In genomic region chr3:57809609-57809968, GRCh38 we compare ENCODE assay signal across 22 cellular contexts. TPM values are rescaled to one million over a fixed set of nuclear protein-coding genes. Genes with fewer than 3 reads are reported as not detected.
A peak's percentile ranks its signal among the peaks of the same experiment; 100 is the strongest.
DNase-seq lines count a peak whose midpoint lies in the region; ATAC-seq and TF ChIP-seq lines count a peak whose summit lies in the region.
"Had no signal": no experiment of that assay in that cellular context is flagged by ENCODE, and none has a peak within 500 bp of the region (broad histone marks: within the 10 kb centered on the region; RNA-seq: fewer than 3 reads in every experiment).

No MANE protein-coding gene starts in this region.

- no peak overlapping the region for H4K8ac ChIP-seq in neuronal stem cell (ENCODE audit: low read depth, low read length)

- H3K27me3 ChIP-seq in heart left ventricle (no peaks in the 10 kb centered on the region), right atrium auricular region (no peaks in the 10 kb centered on the region), neuronal stem cell (ENCODE audit: control insufficient read depth in 3 of 3, insufficient read depth in 3 of 3, low read depth in 1 of 3, low read length in 3 of 3) (no peaks in the 10 kb centered on the region)
- H3K27me3 ChIP-seq: BLaER1 treated with 17β-estradiol and CSF1 and Interleukin-3, amounts not matched to agents 10 nM and 100 nM had no signal

- intact Hi-C loops in heart left ventricle (cut with DNase I) (no loop called here), head of caudate nucleus (cut with DNase I) (no loop called here)

- H3K36me3 ChIP-seq in heart left ventricle (no peaks in the 10 kb centered on the region), right atrium auricular region (no peaks in the 10 kb centered on the region), neuronal stem cell (replicated peaks in 1 of 2; ENCODE audit: control insufficient read depth in 2 of 2, insufficient read depth in 2 of 2, low read length in 2 of 2) (no peaks in the 10 kb centered on the region)

- H3K9me3 ChIP-seq in heart left ventricle (peaks cover 0 to 14% (median 0%) of the 10 kb centered on the region in 12 donors), right atrium auricular region (peaks cover 0 to 3% of the 10 kb centered on the region in 2 donors), neuronal stem cell (replicated peaks in 1 of 2; ENCODE audit: control insufficient read depth in 2 of 2, insufficient read depth in 1 of 2, low read depth in 1 of 2, low read length in 2 of 2) (peaks cover 0 to 4% of the 10 kb centered on the region in 2 donors)
- H3K9me3 ChIP-seq: Caco-2 had no signal

- no peak overlapping the region for H2BK15ac ChIP-seq in neuronal stem cell (ENCODE audit: low read length)

- H2BK120ac ChIP-seq in neuronal stem cell (ENCODE audit: low read depth, low read length), result no peak overlapping the region

- peak overlapping the region; percentile 85 for H3K23ac ChIP-seq in neuronal stem cell (ENCODE audit: low read depth, low read length, poor library complexity)

- 78 to 89% (median 86%) methylated on average over 5 of the region's 5 CpGs for WGBS in heart left ventricle, 4 donors
- no CpG with 5 or more reads among the region's 5 CpGs for WGBS in neuronal stem cell (ENCODE audit: extremely low coverage in 2 of 2, insufficient read length in 2 of 2, insufficient replicate concordance in 1 of 2), 2 donors

- H3K4ac ChIP-seq in neuronal stem cell (ENCODE audit: low read length), result no peak overlapping the region

- H3K4me2 ChIP-seq in neuronal stem cell (ENCODE audit: insufficient read depth, low read length, poor library complexity, severe bottlenecking), result no peak overlapping the region
- H3K4me2 ChIP-seq: BLaER1 treated with 17β-estradiol and CSF1 and Interleukin-3, amounts not matched to agents 10 nM and 100 nM had no signal

- H2AK5ac ChIP-seq in neuronal stem cell (ENCODE audit: low read depth, low read length), result no peak overlapping the region

- no peak for DNase-seq in heart left ventricle
- DNase-seq in right atrium auricular region (ENCODE audit: low spot score), result no peak
- DNase-seq in RWPE1 (ENCODE audit: low spot score), result no peak
- DNase-seq in left lobe of liver (ENCODE audit: low spot score), result no peak
- DNase-seq in neuronal stem cell (ENCODE audit: low spot score), result no peak
- DNase-seq in head of caudate nucleus, result no peak
- no peak for DNase-seq in stimulated activated CD4-positive, alpha-beta T cell treated with anti-CD3 and anti-CD28 coated beads, Interleukin-4, amount 100 ng/mL, for 24 hours
- DNase-seq: 8988T; Caco-2; CD4-positive, alpha-beta memory T cell; DMS 273 treated with DMSO at 0.1 percent for 48 hours; DMS79 treated with DMSO at 0.1 percent for 48 hours; HCEC 1CT; Kasumi-1; NCI-H1694; NCI-H2081; NCI-H2171 treated with DMSO at 0.1 percent for 48 hours; NCI-H524 treated with DMSO at 0.1 percent for 48 hours; NCI-H82 had no signal

- no peak overlapping the region for H2AFZ ChIP-seq in neuronal stem cell (ENCODE audit: low read length)

- H2BK5ac ChIP-seq in neuronal stem cell (ENCODE audit: low read length), result no peak overlapping the region

- CTCF ChIA-PET in RWPE1 (lab: Yijun Ruan, JAX), result no interaction called here

- H3K4me3 ChIP-seq in heart left ventricle (no peak overlapping the region), right atrium auricular region (no peak overlapping the region), neuronal stem cell (ENCODE audit: low read length in 2 of 2) (no peak overlapping the region)
- H3K4me3 ChIP-seq: BLaER1 treated with 17β-estradiol and CSF1 and Interleukin-3, amounts not matched to agents 10 nM and 100 nM had no signal

- H3K27ac ChIP-seq in heart left ventricle (no peak overlapping the region), right atrium auricular region (no peak overlapping the region), RWPE1 (peak overlapping the region; percentile 7), neuronal stem cell (replicated peaks; ENCODE audit: low read length) (no peak overlapping the region)
- H3K27ac ChIP-seq: BLaER1 treated with 17β-estradiol and CSF1 and Interleukin-3, amounts not matched to agents 10 nM and 100 nM had no signal

- no peak overlapping the region for H3K14ac ChIP-seq in neuronal stem cell (ENCODE audit: low read length)

- H3K79me1 ChIP-seq in neuronal stem cell (ENCODE audit: low read depth, low read length), result peaks cover 8% of the 10 kb centered on the region

- TF ChIP-seq CTCF in heart left ventricle (IDR thresholded peaks at IDR 0.05) (no peak), right atrium auricular region (IDR thresholded peaks at IDR 0.05) (no peak), RWPE1 (conservative IDR thresholded peaks at IDR 0.05; ENCODE audit: low read depth) (no peak)

- H2BK12ac ChIP-seq in neuronal stem cell (ENCODE audit: low read length), result no peak overlapping the region

- H4K91ac ChIP-seq in neuronal stem cell (ENCODE audit: low read depth, low read length, poor library complexity), result no peak overlapping the region

- H3K9ac ChIP-seq in neuronal stem cell (ENCODE audit: low read depth, low read length, poor library complexity), result no peak overlapping the region
- H3K9ac ChIP-seq: BLaER1 treated with 17β-estradiol and CSF1 and Interleukin-3, amounts not matched to agents 10 nM and 100 nM had no signal

- no peak overlapping the region for H3K18ac ChIP-seq in neuronal stem cell (ENCODE audit: low read length)

- no peak for TF ChIP-seq POLR2A in heart left ventricle (IDR thresholded peaks at IDR 0.05)

- H3K4me1 ChIP-seq in heart left ventricle (peaks cover 0 to 29% (median 8%) of the 10 kb centered on the region in 12 donors), right atrium auricular region (no peaks in the 10 kb centered on the region), neuronal stem cell (ENCODE audit: control insufficient read depth in 2 of 2, insufficient read depth in 1 of 2, low read depth in 1 of 2, low read length in 2 of 2) (no peaks in the 10 kb centered on the region)

- POLR2A ChIA-PET in RWPE1 (lab: Yijun Ruan, JAX; ENCODE audit: low non-redundant PET), result no interaction called here

- ATAC-seq in heart left ventricle (peak in 3 of 4 donors; percentile 36 to 55 (median 41)), left lobe of liver (peak; percentile 51), GM18870 (IDR thresholded peaks at IDR 0.05; ENCODE audit: unreplicated experiment) (no peak)
- ATAC-seq: Panc1 had no signal

RNA-seq across cellular contexts. Expression of gene SLMAP, which starts 53.5 kb away (rescaled TPM):
- total RNA-seq in heart left ventricle (100 to 1,000 TPM; 163 to 534 (median 290) TPM), right atrium auricular region (100 to 1,000 TPM; 220 to 256 TPM), left lobe of liver (29.2 TPM)
- polyA plus RNA-seq in heart left ventricle, result 100 to 1,000 TPM in 1 of 2 donors, 10 to 100 TPM in 1; 96.4 to 157 TPM
- 22.4 TPM for polyA plus RNA-seq in neuronal stem cell (2013, experiment 1 of 2)
- polyA plus RNA-seq in neuronal stem cell (2013, experiment 2 of 2), result 24.4 TPM
